20 cellular contexts compared by ENCODE assay signal in the genomic region with DNA sequence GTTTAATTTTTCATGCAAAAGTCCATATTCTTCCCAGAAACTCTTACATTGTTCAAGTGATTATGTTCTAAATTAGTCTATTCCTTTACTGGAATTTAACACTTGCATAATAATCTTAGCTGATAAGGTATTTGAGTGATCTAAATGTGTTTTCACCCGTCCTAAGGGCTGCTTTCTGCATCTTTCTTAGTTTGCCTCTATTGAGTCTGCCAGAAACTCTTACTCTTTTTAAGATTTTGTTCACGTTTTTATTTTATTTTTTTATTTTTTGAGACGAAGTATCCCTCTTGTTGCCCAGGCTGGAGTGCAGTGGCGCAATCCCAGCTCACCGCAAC. TPM values are rescaled to one million over a fixed set of nuclear protein-coding genes. Genes with fewer than 3 reads are reported as not detected.
"Had no signal": no experiment of that assay in that cellular context is flagged by ENCODE, and none has a peak within 500 bp of the region (broad histone marks: within the 10 kb centered on the region; RNA-seq: fewer than 3 reads in every experiment).

No MANE protein-coding gene starts in this region.

- H3K27ac ChIP-seq: gastroesophageal sphincter, uterus, VCaP had no signal

- H3K4me3 ChIP-seq: coronary artery, gastroesophageal sphincter, mucosa of descending colon, uterus had no signal

- ATAC-seq: activated CD4-positive, alpha-beta T cell treated with anti-CD3 and anti-CD28 coated beads for 36 hours; activated CD8-positive, alpha-beta T cell treated with anti-CD3 and anti-CD28 coated beads, Interleukin-2, amount 10 ng/mL, durations not matched to agents 7 days and 5 days; mucosa of descending colon; natural killer cell treated with Interleukin-12 subunit alpha and Interleukin-12 subunit beta and Interleukin-15 and Interleukin-18, amount 100 ng/mL, for 72 hours; stimulated activated naive B cell treated with anti-CD40 and anti-IgM and Interleukin-4, amounts not matched to agents 10 μg/mL and 1 μg/mL and 100 μg/mL, for 72 hours; T-cell had no signal

- H3K4me1 ChIP-seq: gastroesophageal sphincter, uterus had no signal

- H3K27me3 ChIP-seq: uterus had no signal

- H3K9me3 ChIP-seq: gastroesophageal sphincter, mucosa of descending colon, uterus had no signal

- H3K36me3 ChIP-seq: gastroesophageal sphincter, uterus had no signal

- DNase-seq: activated CD4-positive, alpha-beta T cell treated with anti-CD3 and anti-CD28 coated beads for 36 hours; activated CD8-positive, alpha-beta memory T cell treated with anti-CD3 and anti-CD28 coated beads, Interleukin-2, amount 50 U/mL, for 48 hours; activated CD8-positive, alpha-beta T cell treated with anti-CD3 and anti-CD28 coated beads, Interleukin-2, amount 10 ng/mL, durations not matched to agents 7 days and 5 days; activated naive CD8-positive, alpha-beta T cell treated with anti-CD3 and anti-CD28 coated beads, Interleukin-2, amount 10 ng/mL, durations not matched to agents 7 days and 5 days; central memory CD4-positive, alpha-beta T cell; effector CD8-positive, alpha-beta T cell; hippocampal formation; mammary epithelial cell; mucosa of descending colon; stimulated activated CD4-positive, alpha-beta T cell treated with anti-CD3 and anti-CD28 coated beads, Interleukin-1b, Interleukin-23, amount 100 ng/mL, for 48 hours; stimulated activated naive B cell treated with anti-CD40 and anti-IgM and Interleukin-4, amounts not matched to agents 10 μg/mL and 1 μg/mL and 100 μg/mL, for 72 hours; substantia nigra; T-cell; T1000; uterus had no signal

RNA-seq across cellular contexts. Expression of gene KCNJ15, which starts 52.0 kb away (rescaled TPM):
- total RNA-seq: activated CD8-positive, alpha-beta T cell treated with anti-CD3 and anti-CD28 coated beads, Interleukin-2, amount 10 ng/mL, durations not matched to agents 7 days and 5 days; activated naive CD8-positive, alpha-beta T cell treated with anti-CD3 and anti-CD28 coated beads, Interleukin-2, amount 10 ng/mL, durations not matched to agents 7 days and 5 days; natural killer cell treated with Interleukin-12 subunit alpha and Interleukin-12 subunit beta and Interleukin-15 and Interleukin-18, amount 100 ng/mL, for 72 hours; SK-MEL-5 had no signal
